ENCODE assay signal across 2 cellular contexts in genomic region chr10:80509108-80509402, GRCh38.
TF ChIP-seq lines count a peak whose summit lies in the region.

No MANE protein-coding gene starts in this region.

TF ChIP-seq in SK-N-SH, 30 proteins besides CTCF, POLR2A, EP300 and RAD21:
- TF ChIP-seq RFX5 (IDR thresholded peaks at IDR 0.05; ENCODE audit: low read length) (no peak), FOSL2 (IDR thresholded peaks at IDR 0.05; ENCODE audit: borderline replicate concordance, low read depth) (no peak), USF2 (IDR thresholded peaks at IDR 0.05; ENCODE audit: borderline replicate concordance, low read depth, low read length) (no peak), RCOR1 (IDR thresholded peaks at IDR 0.05; ENCODE audit: low read length) (no peak), ELF1 (IDR thresholded peaks at IDR 0.05) (no peak), ZBTB33 (IDR thresholded peaks at IDR 0.05; ENCODE audit: borderline replicate concordance, low read depth) (no peak), NFIC (IDR thresholded peaks at IDR 0.05; ENCODE audit: borderline replicate concordance) (no peak), PBX3 (IDR thresholded peaks at IDR 0.05) (no peak), JUND (IDR thresholded peaks at IDR 0.05) (no peak), POLR2AphosphoS5 (IDR thresholded peaks at IDR 0.05; ENCODE audit: low read depth, low read length) (no peak), SMC3 (IDR thresholded peaks at IDR 0.05; ENCODE audit: low read depth, low read length) (no peak), MXI1 (IDR thresholded peaks at IDR 0.05; ENCODE audit: low read depth, low read length) (no peak), GATA2 (CRISPR knock-in tag; IDR thresholded peaks at IDR 0.05) (no peak), MAX (IDR thresholded peaks at IDR 0.05; ENCODE audit: low read depth) (no peak), REST (IDR thresholded peaks at IDR 0.05; ENCODE audit: low read depth, low read length) (no peak), FOXM1 (IDR thresholded peaks at IDR 0.05; ENCODE audit: low read depth) (no peak), SIN3A (IDR thresholded peaks at IDR 0.05; ENCODE audit: borderline replicate concordance, low read depth, low read length) (no peak), YY1 (IDR thresholded peaks at IDR 0.05; ENCODE audit: low read depth) (no peak), TEAD4 (IDR thresholded peaks at IDR 0.05; ENCODE audit: borderline replicate concordance, insufficient read depth) (no peak)

TF ChIP-seq in SK-N-SH treated with all-trans-retinoic acid at 6 μM for 48 hours, 23 proteins besides CTCF, POLR2A, EP300 and RAD21:
- no peak for TF ChIP-seq ZNF70 (CRISPR knock-in tag; IDR thresholded peaks at IDR 0.05)
- no peak for TF ChIP-seq SNAI2 (CRISPR knock-in tag; IDR thresholded peaks at IDR 0.05)
- TF ChIP-seq POU6F1 (CRISPR knock-in tag; IDR thresholded peaks at IDR 0.05; ENCODE audit: borderline replicate concordance, low read depth): no peak
- TF ChIP-seq OSR1 (CRISPR knock-in tag; IDR thresholded peaks at IDR 0.05): no peak
- no peak for TF ChIP-seq ZC3H10 (CRISPR knock-in tag; IDR thresholded peaks at IDR 0.05)
- TF ChIP-seq ZNF565 (CRISPR knock-in tag; conservative IDR thresholded peaks at IDR 0.05; ENCODE audit: low read depth): no peak
- TF ChIP-seq CREB5 (CRISPR knock-in tag; IDR thresholded peaks at IDR 0.05; ENCODE audit: low read depth): no peak
- TF ChIP-seq GLIS3 (CRISPR knock-in tag; IDR thresholded peaks at IDR 0.05): no peak
- no peak for TF ChIP-seq ZFP30 (CRISPR knock-in tag; IDR thresholded peaks at IDR 0.05)
- TF ChIP-seq ZFP3 (CRISPR knock-in tag; IDR thresholded peaks at IDR 0.05): no peak
- no peak for TF ChIP-seq CSDC2 (CRISPR knock-in tag; IDR thresholded peaks at IDR 0.05)
- no peak for TF ChIP-seq ESRRG (CRISPR knock-in tag; IDR thresholded peaks at IDR 0.05)
- TF ChIP-seq ISL1 (CRISPR knock-in tag; IDR thresholded peaks at IDR 0.05): no peak
- TF ChIP-seq TOX (CRISPR knock-in tag; IDR thresholded peaks at IDR 0.05; ENCODE audit: borderline replicate concordance): no peak
- TF ChIP-seq RARB (CRISPR knock-in tag; IDR thresholded peaks at IDR 0.05): no peak
